19 cellular contexts compared by ENCODE assay signal in genomic region chrX:118660085-118660484, GRCh38.
DNase-seq lines count a peak whose midpoint lies in the region; ATAC-seq and FAIRE-seq lines count a peak whose summit lies in the region.
"Had no signal": no experiment of that assay in that cellular context is flagged by ENCODE, and none has a peak within 500 bp of the region (broad histone marks: within the 10 kb centered on the region; RNA-seq: fewer than 3 reads in every experiment).

No MANE protein-coding gene starts in this region.

- no peak for FAIRE-seq in urothelium cell line (lab: Jason Lieb, UNC)
- FAIRE-seq: D721Med had no signal

- ATAC-seq in HG02938 (IDR thresholded peaks at IDR 0.05; ENCODE audit: unreplicated experiment), result no peak
- ATAC-seq: SK-N-SH treated with all-trans-retinoic acid at 6 μM for 48 hours had no signal

- DNase-seq in COLO829 (ENCODE audit: low spot score) (peak; percentile 15), OCI-M2 (lab: John Stamatoyannopoulos, UW; ENCODE audit: unreplicated experiment) (peak; percentile 10), foreskin melanocyte (peak; percentile 68), pons (ENCODE audit: low spot score) (peak; percentile 46), urothelium cell line (ENCODE audit: low spot score) (no peak), dermis blood vessel endothelial cell (no peak), SW480 (ENCODE audit: low spot score) (no peak)
- DNase-seq: GM23248, H7, HFFc6, IMR-90, MM.1S, NCI-H2029, NCI-H446, NCI-H524 treated with DMSO at 0.1 percent for 48 hours, Peyer's patch had no signal

Comparison
In these comparisons a context has a peak if more than half of its experiments do, and no peak if none do; other contexts are left out.
1. DNase-seq: peak in COLO829 (single experiment), OCI-M2 (single experiment), foreskin melanocyte (single experiment) and pons (single experiment); none in urothelium cell line (single experiment), dermis blood vessel endothelial cell (single experiment) and SW480 (single experiment).